Comparison of ENCODE assay signal across 8 cellular contexts in genomic region chr3:149277338-149277813, GRCh38. TPM values are rescaled to one million over a fixed set of nuclear protein-coding genes. Genes with fewer than 3 reads are reported as not detected.
A peak's percentile ranks its signal among the peaks of the same experiment; 100 is the strongest.
DNase-seq lines count a peak whose midpoint lies in the region; ATAC-seq lines count a peak whose summit lies in the region.

No MANE protein-coding gene starts in this region.

- no peak overlapping the region for H3K9ac ChIP-seq in mesendoderm (ENCODE audit: low read length)

- no peaks in the 10 kb centered on the region for H3K36me3 ChIP-seq in mesendoderm (ENCODE audit: control insufficient read depth, insufficient read depth, low read length)

- H2AK5ac ChIP-seq in mesendoderm (ENCODE audit: low read length), result no peak overlapping the region

- H3K27ac ChIP-seq in mesendoderm (ENCODE audit: low read depth, low read length), result no peak overlapping the region

- no peak overlapping the region for H4K8ac ChIP-seq in mesendoderm (ENCODE audit: low read depth, low read length)

- no peak overlapping the region for H2BK120ac ChIP-seq in mesendoderm (ENCODE audit: low read depth, low read length)

- no peak overlapping the region for H3K23ac ChIP-seq in mesendoderm (ENCODE audit: low read length)

- H3K79me2 ChIP-seq in mesendoderm (ENCODE audit: control insufficient read depth, insufficient read depth, low read length), result no peaks in the 10 kb centered on the region

- WGBS in mesendoderm (ENCODE audit: extremely low coverage, insufficient coverage, low lambda C conversion rate), result no CpG with 5 or more reads among the region's 3 CpGs

- H3K4me2 ChIP-seq in mesendoderm (ENCODE audit: low read length), result no peak overlapping the region

- H3K27me3 ChIP-seq in mesendoderm (ENCODE audit: insufficient read depth, low read length, poor library complexity), result no peaks in the 10 kb centered on the region

- peak overlapping the region; percentile 39 for H3K18ac ChIP-seq in mesendoderm (ENCODE audit: low read length)

- H3K56ac ChIP-seq in mesendoderm (ENCODE audit: low read length), result peak overlapping the region; percentile 6

- H3K4ac ChIP-seq in mesendoderm (ENCODE audit: low read depth, low read length), result no peak overlapping the region

- DNase-seq in NCI-H2081 treated with DMSO at 0.1 percent for 48 hours (lab: John Stamatoyannopoulos, UW) (peak; percentile 37), amniotic epithelial cell (ENCODE audit: low read depth) (peak; percentile 73), mesendoderm (peak; percentile 54), NCI-H1105 (lab: John Stamatoyannopoulos, UW) (no peak), NCI-H345 (lab: John Stamatoyannopoulos, UW) (no peak), NCI-H1930 (lab: John Stamatoyannopoulos, UW) (no peak)

- H2BK15ac ChIP-seq in mesendoderm (replicated peaks; ENCODE audit: low read depth), result peak overlapping the region; percentile 57

- H3K4me3 ChIP-seq in mesendoderm (ENCODE audit: low read length), result no peak overlapping the region

- H2BK5ac ChIP-seq in mesendoderm (ENCODE audit: low read length), result no peak overlapping the region

- H3K4me1 ChIP-seq in mesendoderm (ENCODE audit: control insufficient read depth, low read depth, low read length), result peaks cover 8% of the 10 kb centered on the region

- H3K79me1 ChIP-seq in mesendoderm (ENCODE audit: low read length), result no peaks in the 10 kb centered on the region

- ATAC-seq in GM18511 (IDR thresholded peaks at IDR 0.05; ENCODE audit: unreplicated experiment), result peak; percentile 59
- peak; percentile 77 for ATAC-seq in HG02759 (IDR thresholded peaks at IDR 0.05; ENCODE audit: unreplicated experiment)

- no peak overlapping the region for H4K5ac ChIP-seq in mesendoderm (ENCODE audit: low read length)

RNA-seq across cellular contexts. Expression of gene CP, which starts 55.7 kb away (rescaled TPM):
- 2.4 TPM for polyA plus RNA-seq in mesendoderm (2013, experiment 1 of 2)
- polyA plus RNA-seq in mesendoderm (2013, experiment 2 of 2), result 2.6 TPM

RNA-seq across cellular contexts. Expression of gene TM4SF18, which starts 56.1 kb away (rescaled TPM):
- polyA plus RNA-seq in mesendoderm (2013, experiment 1 of 2), result 1.3 TPM
- polyA plus RNA-seq in mesendoderm (2013, experiment 2 of 2), result 1.3 TPM

Comparison
In these comparisons a context has a peak if more than half of its experiments do, and no peak if none do; other contexts are left out.
1. DNase-seq: peak in NCI-H2081 treated with DMSO at 0.1 percent for 48 hours (single experiment), amniotic epithelial cell (single experiment) and mesendoderm (single experiment); none in NCI-H1105 (single experiment), NCI-H345 (single experiment) and NCI-H1930 (0 of 2).